Comparison of ENCODE assay signal across 1 cellular context in the genomic region with DNA sequence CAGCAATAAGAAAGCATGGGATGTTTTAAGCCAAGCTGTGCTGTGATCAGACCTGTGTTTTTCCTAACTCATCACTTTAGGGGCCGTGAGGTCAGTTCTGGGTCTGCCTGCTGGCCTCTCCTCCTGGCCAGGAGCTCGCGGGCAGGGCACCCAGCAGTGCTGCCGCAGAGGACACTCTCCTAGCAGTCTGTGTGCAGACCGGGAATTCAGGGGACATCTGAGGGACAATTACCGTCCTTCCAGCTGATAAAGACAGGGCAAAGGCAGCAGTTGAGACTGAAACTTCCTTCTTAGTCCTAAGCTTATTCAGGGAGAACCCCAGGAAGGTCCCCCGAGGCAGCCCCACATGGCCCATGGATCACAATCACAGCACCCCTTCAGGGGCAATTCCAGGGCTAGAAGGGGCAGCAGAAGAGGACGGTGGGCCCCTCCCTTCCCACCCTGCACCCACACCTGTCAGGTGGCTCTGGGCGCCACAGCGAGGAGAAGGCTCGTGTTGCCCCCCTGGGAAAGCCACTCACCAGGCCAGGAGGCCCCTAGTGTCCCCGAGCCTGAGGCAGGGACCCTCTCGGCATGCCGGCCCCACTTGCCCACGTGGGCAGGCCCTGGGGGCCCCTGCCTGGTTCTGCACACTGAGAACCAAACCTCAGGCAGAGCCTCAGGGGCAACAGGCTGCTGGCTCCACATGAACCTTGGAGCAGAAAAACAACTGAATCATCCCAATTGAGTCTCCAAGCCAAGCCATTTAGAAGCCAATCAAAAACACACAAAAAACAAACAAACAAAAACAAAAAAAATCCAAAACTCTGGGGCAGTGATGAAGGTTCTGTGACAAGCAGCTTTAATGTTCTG.
TF ChIP-seq lines count a peak whose summit lies in the region.

No MANE protein-coding gene starts in this region.

TF ChIP-seq in WTC11, 78 proteins besides CTCF, POLR2A, EP300 and RAD21 (continued from another document):
- TF ChIP-seq, protein P1, sequence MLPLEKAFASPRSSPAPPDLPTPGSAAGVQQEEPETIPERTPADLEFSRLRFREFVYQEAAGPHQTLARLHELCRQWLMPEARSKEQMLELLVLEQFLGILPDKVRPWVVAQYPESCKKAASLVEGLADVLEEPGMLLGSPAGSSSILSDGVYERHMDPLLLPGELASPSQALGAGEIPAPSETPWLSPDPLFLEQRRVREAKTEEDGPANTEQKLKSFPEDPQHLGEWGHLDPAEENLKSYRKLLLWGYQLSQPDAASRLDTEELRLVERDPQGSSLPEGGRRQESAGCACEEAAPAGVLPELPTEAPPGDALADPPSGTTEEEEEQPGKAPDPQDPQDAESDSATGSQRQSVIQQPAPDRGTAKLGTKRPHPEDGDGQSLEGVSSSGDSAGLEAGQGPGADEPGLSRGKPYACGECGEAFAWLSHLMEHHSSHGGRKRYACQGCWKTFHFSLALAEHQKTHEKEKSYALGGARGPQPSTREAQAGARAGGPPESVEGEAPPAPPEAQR (CRISPR knock-in tag; IDR thresholded peaks at IDR 0.05) = no peak
- TF ChIP-seq ATF1 (CRISPR knock-in tag; IDR thresholded peaks at IDR 0.05) (no peak), NFE2L1 (CRISPR knock-in tag; IDR thresholded peaks at IDR 0.05) (no peak)
- TF ChIP-seq, protein P2, sequence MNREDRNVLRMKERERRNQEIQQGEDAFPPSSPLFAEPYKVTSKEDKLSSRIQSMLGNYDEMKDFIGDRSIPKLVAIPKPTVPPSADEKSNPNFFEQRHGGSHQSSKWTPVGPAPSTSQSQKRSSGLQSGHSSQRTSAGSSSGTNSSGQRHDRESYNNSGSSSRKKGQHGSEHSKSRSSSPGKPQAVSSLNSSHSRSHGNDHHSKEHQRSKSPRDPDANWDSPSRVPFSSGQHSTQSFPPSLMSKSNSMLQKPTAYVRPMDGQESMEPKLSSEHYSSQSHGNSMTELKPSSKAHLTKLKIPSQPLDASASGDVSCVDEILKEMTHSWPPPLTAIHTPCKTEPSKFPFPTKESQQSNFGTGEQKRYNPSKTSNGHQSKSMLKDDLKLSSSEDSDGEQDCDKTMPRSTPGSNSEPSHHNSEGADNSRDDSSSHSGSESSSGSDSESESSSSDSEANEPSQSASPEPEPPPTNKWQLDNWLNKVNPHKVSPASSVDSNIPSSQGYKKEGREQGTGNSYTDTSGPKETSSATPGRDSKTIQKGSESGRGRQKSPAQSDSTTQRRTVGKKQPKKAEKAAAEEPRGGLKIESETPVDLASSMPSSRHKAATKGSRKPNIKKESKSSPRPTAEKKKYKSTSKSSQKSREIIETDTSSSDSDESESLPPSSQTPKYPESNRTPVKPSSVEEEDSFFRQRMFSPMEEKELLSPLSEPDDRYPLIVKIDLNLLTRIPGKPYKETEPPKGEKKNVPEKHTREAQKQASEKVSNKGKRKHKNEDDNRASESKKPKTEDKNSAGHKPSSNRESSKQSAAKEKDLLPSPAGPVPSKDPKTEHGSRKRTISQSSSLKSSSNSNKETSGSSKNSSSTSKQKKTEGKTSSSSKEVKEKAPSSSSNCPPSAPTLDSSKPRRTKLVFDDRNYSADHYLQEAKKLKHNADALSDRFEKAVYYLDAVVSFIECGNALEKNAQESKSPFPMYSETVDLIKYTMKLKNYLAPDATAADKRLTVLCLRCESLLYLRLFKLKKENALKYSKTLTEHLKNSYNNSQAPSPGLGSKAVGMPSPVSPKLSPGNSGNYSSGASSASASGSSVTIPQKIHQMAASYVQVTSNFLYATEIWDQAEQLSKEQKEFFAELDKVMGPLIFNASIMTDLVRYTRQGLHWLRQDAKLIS (CRISPR knock-in tag; IDR thresholded peaks at IDR 0.05; ENCODE audit: borderline replicate concordance) = no peak
- TF ChIP-seq, protein P3, sequence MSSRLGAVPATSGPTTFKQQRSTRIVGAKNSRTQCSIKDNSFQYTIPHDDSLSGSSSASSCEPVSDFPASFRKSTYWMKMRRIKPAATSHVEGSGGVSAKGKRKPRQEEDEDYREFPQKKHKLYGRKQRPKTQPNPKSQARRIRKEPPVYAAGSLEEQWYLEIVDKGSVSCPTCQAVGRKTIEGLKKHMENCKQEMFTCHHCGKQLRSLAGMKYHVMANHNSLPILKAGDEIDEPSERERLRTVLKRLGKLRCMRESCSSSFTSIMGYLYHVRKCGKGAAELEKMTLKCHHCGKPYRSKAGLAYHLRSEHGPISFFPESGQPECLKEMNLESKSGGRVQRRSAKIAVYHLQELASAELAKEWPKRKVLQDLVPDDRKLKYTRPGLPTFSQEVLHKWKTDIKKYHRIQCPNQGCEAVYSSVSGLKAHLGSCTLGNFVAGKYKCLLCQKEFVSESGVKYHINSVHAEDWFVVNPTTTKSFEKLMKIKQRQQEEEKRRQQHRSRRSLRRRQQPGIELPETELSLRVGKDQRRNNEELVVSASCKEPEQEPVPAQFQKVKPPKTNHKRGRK (CRISPR knock-in tag; IDR thresholded peaks at IDR 0.05; ENCODE audit: borderline replicate concordance) = no peak
- TF ChIP-seq, protein P4, sequence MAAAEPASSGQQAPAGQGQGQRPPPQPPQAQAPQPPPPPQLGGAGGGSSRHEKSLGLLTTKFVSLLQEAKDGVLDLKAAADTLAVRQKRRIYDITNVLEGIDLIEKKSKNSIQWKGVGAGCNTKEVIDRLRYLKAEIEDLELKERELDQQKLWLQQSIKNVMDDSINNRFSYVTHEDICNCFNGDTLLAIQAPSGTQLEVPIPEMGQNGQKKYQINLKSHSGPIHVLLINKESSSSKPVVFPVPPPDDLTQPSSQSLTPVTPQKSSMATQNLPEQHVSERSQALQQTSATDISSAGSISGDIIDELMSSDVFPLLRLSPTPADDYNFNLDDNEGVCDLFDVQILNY (CRISPR knock-in tag; IDR thresholded peaks at IDR 0.05) = no peak
